ENCODE assay signal across 25 cellular contexts in genomic region chr1:15212989-15213291, GRCh38. TPM values are rescaled to one million over a fixed set of nuclear protein-coding genes. Genes with fewer than 3 reads are reported as not detected.
DNase-seq lines count a peak whose midpoint lies in the region; ATAC-seq and TF ChIP-seq lines count a peak whose summit lies in the region.
"Had no signal": no experiment of that assay in that cellular context is flagged by ENCODE, and none has a peak within 500 bp of the region (broad histone marks: within the 10 kb centered on the region; RNA-seq: fewer than 3 reads in every experiment).

No MANE protein-coding gene starts in this region.

- H3K36me3 Mint-ChIP-seq in activated CD8-positive, alpha-beta memory T cell treated with anti-CD3 and anti-CD28 coated beads, Interleukin-2, amount 10 ng/mL, durations not matched to agents 7 days and 5 days: no peaks in the 10 kb centered on the region

- CTCF ChIA-PET in HEK293 (lab: Yijun Ruan, JAX): interaction anchor here (0.6 to 1.0 kb wide), 2 partner anchors 35 to 84 kb away, joined by 3 to 4 read pairs; no protein-coding TSS in a partner anchor
- CTCF ChIA-PET in activated CD8-positive, alpha-beta memory T cell treated with anti-CD3 and anti-CD28 coated beads, Interleukin-2, amount 10 ng/mL, durations not matched to agents 7 days and 5 days (lab: Charles Lee): no interaction called here

- TF ChIP-seq CTCF in HEK293 (tag by site-specific recombination; IDR thresholded peaks at IDR 0.05): no peak
- no peak for TF ChIP-seq CTCF in ascending aorta (IDR thresholded peaks at IDR 0.05)
- TF ChIP-seq CTCF in lower lobe of right lung (IDR thresholded peaks at IDR 0.05): no peak
- TF ChIP-seq CTCF in sigmoid colon (IDR thresholded peaks at IDR 0.05): no peak

- no peaks in the 10 kb centered on the region for H3K27me3 ChIP-seq in ascending aorta
- H3K27me3 ChIP-seq in lower lobe of right lung (ENCODE audit: low read depth): no peaks in the 10 kb centered on the region
- H3K27me3 ChIP-seq in sigmoid colon: no peaks in the 10 kb centered on the region
- H3K27me3 ChIP-seq: BE2C, brain microvascular endothelial cell, colonic mucosa, upper lobe of left lung had no signal

- 0 out of 2 replicates have a peak, but pooled peaks cover under 1% of the 10 kb centered on the region for H3K4me1 ChIP-seq in HEK293 (ENCODE audit: control insufficient read depth, insufficient read depth, low read length)
- peaks cover 30 to 51% of the 10 kb centered on the region in 2 donors for H3K4me1 ChIP-seq in ascending aorta
- peaks cover 51% of the 10 kb centered on the region for H3K4me1 ChIP-seq in lower lobe of right lung
- H3K4me1 ChIP-seq in sigmoid colon: peaks cover 0 to 62% (median 45%) of the 10 kb centered on the region in 4 donors
- H3K4me1 ChIP-seq: BE2C had no signal

- H3K4me3 ChIP-seq in HEK293 (ENCODE audit: low read depth, low read length) (no peak overlapping the region), ascending aorta (no peak overlapping the region), lower lobe of right lung (no peak overlapping the region), sigmoid colon (no peak overlapping the region)
- H3K4me3 ChIP-seq: A549, colonic mucosa, GM12878, mucosa of descending colon, upper lobe of left lung had no signal

- H3K27ac ChIP-seq in HEK293 (ENCODE audit: extremely low read depth, low read depth, low read length) (no peak overlapping the region), ascending aorta (peak overlapping the region; percentile 60 to 71), lower lobe of right lung (peak overlapping the region; percentile 34), sigmoid colon (peak overlapping the region; percentile 4 to 91 (median 86))
- H3K27ac ChIP-seq: brain microvascular endothelial cell, colonic mucosa had no signal

- peaks cover 1% of the 10 kb centered on the region for H3K4me1 Mint-ChIP-seq in activated CD8-positive, alpha-beta memory T cell treated with anti-CD3 and anti-CD28 coated beads, Interleukin-2, amount 10 ng/mL, durations not matched to agents 7 days and 5 days

- intact Hi-C loops in ascending aorta (cut with DNase I) (no loop called here), lower lobe of right lung (cut with DNase I) (no loop called here), sigmoid colon (cut with DNase I) (loop anchor here (5.0 kb wide), 1 partner anchor 59 kb away; no protein-coding TSS in a partner anchor)

- no peak for DNase-seq in ascending aorta (ENCODE audit: low spot score in 2 of 2)
- DNase-seq in lower lobe of right lung: no peak
- DNase-seq in sigmoid colon: no peak
- no peak for DNase-seq in activated CD8-positive, alpha-beta memory T cell treated with anti-CD3 and anti-CD28 coated beads, Interleukin-2, amount 10 ng/mL, durations not matched to agents 7 days and 5 days
- no peak for DNase-seq in activated CD4-positive, alpha-beta T cell treated with anti-CD3 and anti-CD28 coated beads for 1 hour
- DNase-seq: activated CD4-positive, alpha-beta T cell treated with anti-CD3 and anti-CD28 coated beads, Interleukin-2, amount 50 U/mL, for 4 hours; activated CD8-positive, alpha-beta memory T cell treated with anti-CD3 and anti-CD28 coated beads, Interleukin-2, amount 50 U/mL, for 48 hours; BE2C; brain microvascular endothelial cell; colonic mucosa; COR-L47; DMS79 treated with DMSO at 0.1 percent for 48 hours; Karpas-422; mucosa of descending colon; NCI-H2029; small intestine; stimulated activated CD4-positive, alpha-beta T cell treated with anti-CD3 and anti-CD28 coated beads, Interleukin-4, amount 100 ng/mL, for 1 hour; stimulated activated naive CD8-positive, alpha-beta T cell treated with anti-CD3 and anti-CD28 coated beads, Interleukin-15, Interleukin-2, amounts not matched to agents 100 U/mL and 50 U/mL, for 24 hours; upper lobe of left lung had no signal

- no peak for TF ChIP-seq EP300 in sigmoid colon (IDR thresholded peaks at IDR 0.05)

- H3K4me3 Mint-ChIP-seq in activated CD8-positive, alpha-beta memory T cell treated with anti-CD3 and anti-CD28 coated beads, Interleukin-2, amount 10 ng/mL, durations not matched to agents 7 days and 5 days: no peak overlapping the region

- ATAC-seq in lower lobe of right lung: no peak
- no peak for ATAC-seq in activated CD8-positive, alpha-beta memory T cell treated with anti-CD3 and anti-CD28 coated beads, Interleukin-2, amount 10 ng/mL, durations not matched to agents 7 days and 5 days
- no peak for ATAC-seq in HG02970 (IDR thresholded peaks at IDR 0.05; ENCODE audit: low FRiP score, unreplicated experiment)
- no peak for ATAC-seq in GM18502 (IDR thresholded peaks at IDR 0.05; ENCODE audit: poor library complexity, unreplicated experiment)
- ATAC-seq: A549; GM12878; mucosa of descending colon; stimulated activated naive CD8-positive, alpha-beta T cell treated with anti-CD3 and anti-CD28 coated beads, Interleukin-15, Interleukin-2, amounts not matched to agents 100 U/mL and 50 U/mL, for 24 hours had no signal

- no peaks in the 10 kb centered on the region for H3K9me3 Mint-ChIP-seq in activated CD8-positive, alpha-beta memory T cell treated with anti-CD3 and anti-CD28 coated beads, Interleukin-2, amount 10 ng/mL, durations not matched to agents 7 days and 5 days (ENCODE audit: low read depth)

- no peak overlapping the region for H3K27ac Mint-ChIP-seq in activated CD8-positive, alpha-beta memory T cell treated with anti-CD3 and anti-CD28 coated beads, Interleukin-2, amount 10 ng/mL, durations not matched to agents 7 days and 5 days

- POLR2A ChIA-PET in HEK293 (lab: Yijun Ruan, JAX): no interaction called here

- WGBS in sigmoid colon, 2 donors: 79 to 82% methylated on average over 1 of the region's 1 CpG

- no peak for TF ChIP-seq POLR2A in sigmoid colon (IDR thresholded peaks at IDR 0.05)

- peaks cover 0 to 6% of the 10 kb centered on the region in 2 experiments; a peak in 1 of 3 replicates for H3K36me3 ChIP-seq in HEK293 (ENCODE audit: control insufficient read depth in 2 of 2, insufficient read depth in 1 of 2, low read length in 2 of 2)
- H3K36me3 ChIP-seq in ascending aorta: no peaks in the 10 kb centered on the region
- no peaks in the 10 kb centered on the region for H3K36me3 ChIP-seq in lower lobe of right lung
- no peaks in the 10 kb centered on the region for H3K36me3 ChIP-seq in sigmoid colon
- H3K36me3 ChIP-seq: brain microvascular endothelial cell, colonic mucosa had no signal

- peaks cover 37% of the 10 kb centered on the region for H3K27me3 Mint-ChIP-seq in activated CD8-positive, alpha-beta memory T cell treated with anti-CD3 and anti-CD28 coated beads, Interleukin-2, amount 10 ng/mL, durations not matched to agents 7 days and 5 days

- H3K9me3 ChIP-seq in HEK293 (ENCODE audit: control insufficient read depth, insufficient read depth, low read depth, low read length) (no peaks in the 10 kb centered on the region), ascending aorta (no peaks in the 10 kb centered on the region), lower lobe of right lung (no peaks in the 10 kb centered on the region), sigmoid colon (no peaks in the 10 kb centered on the region)
- H3K9me3 ChIP-seq: A549, BE2C, colonic mucosa, mucosa of descending colon, upper lobe of left lung had no signal

TF ChIP-seq in HEK293, 187 proteins besides CTCF, POLR2A, EP300 and RAD21:
- no peak for TF ChIP-seq OSR2 (tag by site-specific recombination; IDR thresholded peaks at IDR 0.05)
- no peak for TF ChIP-seq ZNF280C (tag by site-specific recombination; IDR thresholded peaks at IDR 0.05)
- no peak for TF ChIP-seq YY2 (tag by site-specific recombination; IDR thresholded peaks at IDR 0.05)
- no peak for TF ChIP-seq ZBTB8A (tag by site-specific recombination; IDR thresholded peaks at IDR 0.05)
- peak; percentile 66 for TF ChIP-seq ZIC2 (tag by site-specific recombination; IDR thresholded peaks at IDR 0.05)
- no peak for TF ChIP-seq ZXDB (tag by site-specific recombination; IDR thresholded peaks at IDR 0.05)

RNA-seq across cellular contexts. Expression of gene FHAD1, which starts 34.1 kb away (rescaled TPM):
- not detected for total RNA-seq in ascending aorta
- 14.3 TPM for total RNA-seq in lower lobe of right lung
- 1 to 10 TPM in 1 of 4 donors, under 1 TPM in 1, not detected in 2; 0.27 to 1.1 TPM for total RNA-seq in sigmoid colon
- 1 to 10 TPM in 1 of 3 donors, under 1 TPM in 2; 0.70 to 1.8 (median 0.92) TPM for polyA plus RNA-seq in sigmoid colon
- not detected for total RNA-seq in activated CD8-positive, alpha-beta memory T cell treated with anti-CD3 and anti-CD28 coated beads, Interleukin-2, amount 10 ng/mL, durations not matched to agents 7 days and 5 days
- total RNA-seq: T-helper 1 cell treated with Interleukin-12 subunit alpha and Interleukin-12 subunit beta and Interleukin-4 antibody, amounts not matched to agents 30 ng/mL and 1 ng/mL, for 36 hours had no signal

RNA-seq across cellular contexts. Expression of gene TMEM51, which starts 59.4 kb away (rescaled TPM):
- total RNA-seq in ascending aorta: not detected
- 18.4 TPM for total RNA-seq in lower lobe of right lung
- total RNA-seq in sigmoid colon: 10 to 100 TPM; 12.3 to 20.7 (median 16.3) TPM
- polyA plus RNA-seq in sigmoid colon: 10 to 100 TPM in 1 of 3 donors, 1 to 10 TPM in 2; 8.8 to 15.3 (median 9.6) TPM
- not detected for total RNA-seq in activated CD8-positive, alpha-beta memory T cell treated with anti-CD3 and anti-CD28 coated beads, Interleukin-2, amount 10 ng/mL, durations not matched to agents 7 days and 5 days

Comparison
In these comparisons a context has a peak if more than half of its experiments do, and no peak if none do; other contexts are left out.
1. RNA of gene TMEM51, which starts 59.4 kb away (total RNA-seq): 18.4 TPM in lower lobe of right lung (single experiment) and 12.3 to 20.7 TPM in sigmoid colon; not detected in activated CD8-positive, alpha-beta memory T cell treated with anti-CD3 and anti-CD28 coated beads, Interleukin-2, amount 10 ng/mL, durations not matched to agents 7 days and 5 days and not detected in ascending aorta (single experiment); every median in the first group is over 10 times any median in the second.